In the genomic region with DNA sequence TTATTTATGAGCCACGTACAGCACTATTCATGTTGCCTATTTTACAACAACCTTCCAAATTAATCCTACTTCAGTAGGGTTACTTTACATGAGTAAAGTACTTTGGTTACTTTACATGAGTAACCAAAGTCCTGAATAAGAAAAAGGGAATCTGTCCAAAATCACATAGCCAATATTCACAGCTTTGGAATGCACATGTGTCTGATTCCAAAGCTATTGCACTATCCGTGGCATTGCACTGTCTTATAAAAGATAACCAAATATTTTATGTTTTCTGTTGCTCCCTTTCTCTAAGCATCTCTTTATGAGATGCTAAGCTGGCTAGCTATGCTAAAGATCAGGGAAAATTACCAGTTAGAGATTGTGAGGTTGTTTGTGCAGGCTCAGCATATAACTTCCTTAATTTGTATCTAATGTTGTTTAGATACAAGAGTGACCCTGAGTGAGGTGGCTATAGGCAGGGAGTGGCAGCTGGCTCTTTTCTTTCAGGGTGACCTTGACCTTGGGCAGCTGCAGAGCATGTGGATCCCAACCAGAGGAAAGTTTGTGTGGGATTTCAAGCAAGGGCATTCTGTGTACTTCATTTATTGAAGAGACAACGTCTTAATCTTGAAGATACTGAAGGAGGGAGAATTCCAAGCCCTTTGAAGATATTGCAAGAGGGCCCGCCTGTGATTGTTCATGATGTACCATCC, we compare ENCODE assay signal across 1 cellular context.
TF ChIP-seq lines count a peak whose summit lies in the region.

No MANE protein-coding gene starts in this region.

TF ChIP-seq in HepG2, 621 proteins besides CTCF, POLR2A, EP300 and RAD21 (continued from another document):
- TF ChIP-seq, protein P1, sequence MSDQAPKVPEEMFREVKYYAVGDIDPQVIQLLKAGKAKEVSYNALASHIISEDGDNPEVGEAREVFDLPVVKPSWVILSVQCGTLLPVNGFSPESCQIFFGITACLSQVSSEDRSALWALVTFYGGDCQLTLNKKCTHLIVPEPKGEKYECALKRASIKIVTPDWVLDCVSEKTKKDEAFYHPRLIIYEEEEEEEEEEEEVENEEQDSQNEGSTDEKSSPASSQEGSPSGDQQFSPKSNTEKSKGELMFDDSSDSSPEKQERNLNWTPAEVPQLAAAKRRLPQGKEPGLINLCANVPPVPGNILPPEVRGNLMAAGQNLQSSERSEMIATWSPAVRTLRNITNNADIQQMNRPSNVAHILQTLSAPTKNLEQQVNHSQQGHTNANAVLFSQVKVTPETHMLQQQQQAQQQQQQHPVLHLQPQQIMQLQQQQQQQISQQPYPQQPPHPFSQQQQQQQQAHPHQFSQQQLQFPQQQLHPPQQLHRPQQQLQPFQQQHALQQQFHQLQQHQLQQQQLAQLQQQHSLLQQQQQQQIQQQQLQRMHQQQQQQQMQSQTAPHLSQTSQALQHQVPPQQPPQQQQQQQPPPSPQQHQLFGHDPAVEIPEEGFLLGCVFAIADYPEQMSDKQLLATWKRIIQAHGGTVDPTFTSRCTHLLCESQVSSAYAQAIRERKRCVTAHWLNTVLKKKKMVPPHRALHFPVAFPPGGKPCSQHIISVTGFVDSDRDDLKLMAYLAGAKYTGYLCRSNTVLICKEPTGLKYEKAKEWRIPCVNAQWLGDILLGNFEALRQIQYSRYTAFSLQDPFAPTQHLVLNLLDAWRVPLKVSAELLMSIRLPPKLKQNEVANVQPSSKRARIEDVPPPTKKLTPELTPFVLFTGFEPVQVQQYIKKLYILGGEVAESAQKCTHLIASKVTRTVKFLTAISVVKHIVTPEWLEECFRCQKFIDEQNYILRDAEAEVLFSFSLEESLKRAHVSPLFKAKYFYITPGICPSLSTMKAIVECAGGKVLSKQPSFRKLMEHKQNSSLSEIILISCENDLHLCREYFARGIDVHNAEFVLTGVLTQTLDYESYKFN (CRISPR knock-in tag; conservative IDR thresholded peaks at IDR 0.05): no peak
- TF ChIP-seq, protein P2, sequence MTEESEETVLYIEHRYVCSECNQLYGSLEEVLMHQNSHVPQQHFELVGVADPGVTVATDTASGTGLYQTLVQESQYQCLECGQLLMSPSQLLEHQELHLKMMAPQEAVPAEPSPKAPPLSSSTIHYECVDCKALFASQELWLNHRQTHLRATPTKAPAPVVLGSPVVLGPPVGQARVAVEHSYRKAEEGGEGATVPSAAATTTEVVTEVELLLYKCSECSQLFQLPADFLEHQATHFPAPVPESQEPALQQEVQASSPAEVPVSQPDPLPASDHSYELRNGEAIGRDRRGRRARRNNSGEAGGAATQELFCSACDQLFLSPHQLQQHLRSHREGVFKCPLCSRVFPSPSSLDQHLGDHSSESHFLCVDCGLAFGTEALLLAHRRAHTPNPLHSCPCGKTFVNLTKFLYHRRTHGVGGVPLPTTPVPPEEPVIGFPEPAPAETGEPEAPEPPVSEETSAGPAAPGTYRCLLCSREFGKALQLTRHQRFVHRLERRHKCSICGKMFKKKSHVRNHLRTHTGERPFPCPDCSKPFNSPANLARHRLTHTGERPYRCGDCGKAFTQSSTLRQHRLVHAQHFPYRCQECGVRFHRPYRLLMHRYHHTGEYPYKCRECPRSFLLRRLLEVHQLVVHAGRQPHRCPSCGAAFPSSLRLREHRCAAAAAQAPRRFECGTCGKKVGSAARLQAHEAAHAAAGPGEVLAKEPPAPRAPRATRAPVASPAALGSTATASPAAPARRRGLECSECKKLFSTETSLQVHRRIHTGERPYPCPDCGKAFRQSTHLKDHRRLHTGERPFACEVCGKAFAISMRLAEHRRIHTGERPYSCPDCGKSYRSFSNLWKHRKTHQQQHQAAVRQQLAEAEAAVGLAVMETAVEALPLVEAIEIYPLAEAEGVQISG (CRISPR knock-in tag; IDR thresholded peaks at IDR 0.05): no peak
- TF ChIP-seq NR1H2 (CRISPR knock-in tag; IDR thresholded peaks at IDR 0.05; ENCODE audit: borderline replicate concordance, low read depth): no peak
- TF ChIP-seq FOSL1 (CRISPR knock-in tag; IDR thresholded peaks at IDR 0.05; ENCODE audit: borderline replicate concordance): no peak
- TF ChIP-seq ISX (CRISPR knock-in tag; conservative IDR thresholded peaks at IDR 0.05): no peak
- TF ChIP-seq KAT7 (CRISPR knock-in tag; IDR thresholded peaks at IDR 0.05; ENCODE audit: borderline replicate concordance): no peak
- TF ChIP-seq ZC3H13 (CRISPR knock-in tag; IDR thresholded peaks at IDR 0.05): no peak
- TF ChIP-seq, protein P3, sequence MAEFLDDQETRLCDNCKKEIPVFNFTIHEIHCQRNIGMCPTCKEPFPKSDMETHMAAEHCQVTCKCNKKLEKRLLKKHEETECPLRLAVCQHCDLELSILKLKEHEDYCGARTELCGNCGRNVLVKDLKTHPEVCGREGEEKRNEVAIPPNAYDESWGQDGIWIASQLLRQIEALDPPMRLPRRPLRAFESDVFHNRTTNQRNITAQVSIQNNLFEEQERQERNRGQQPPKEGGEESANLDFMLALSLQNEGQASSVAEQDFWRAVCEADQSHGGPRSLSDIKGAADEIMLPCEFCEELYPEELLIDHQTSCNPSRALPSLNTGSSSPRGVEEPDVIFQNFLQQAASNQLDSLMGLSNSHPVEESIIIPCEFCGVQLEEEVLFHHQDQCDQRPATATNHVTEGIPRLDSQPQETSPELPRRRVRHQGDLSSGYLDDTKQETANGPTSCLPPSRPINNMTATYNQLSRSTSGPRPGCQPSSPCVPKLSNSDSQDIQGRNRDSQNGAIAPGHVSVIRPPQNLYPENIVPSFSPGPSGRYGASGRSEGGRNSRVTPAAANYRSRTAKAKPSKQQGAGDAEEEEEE (CRISPR knock-in tag; IDR thresholded peaks at IDR 0.05; ENCODE audit: borderline replicate concordance): no peak
- TF ChIP-seq, protein P4, sequence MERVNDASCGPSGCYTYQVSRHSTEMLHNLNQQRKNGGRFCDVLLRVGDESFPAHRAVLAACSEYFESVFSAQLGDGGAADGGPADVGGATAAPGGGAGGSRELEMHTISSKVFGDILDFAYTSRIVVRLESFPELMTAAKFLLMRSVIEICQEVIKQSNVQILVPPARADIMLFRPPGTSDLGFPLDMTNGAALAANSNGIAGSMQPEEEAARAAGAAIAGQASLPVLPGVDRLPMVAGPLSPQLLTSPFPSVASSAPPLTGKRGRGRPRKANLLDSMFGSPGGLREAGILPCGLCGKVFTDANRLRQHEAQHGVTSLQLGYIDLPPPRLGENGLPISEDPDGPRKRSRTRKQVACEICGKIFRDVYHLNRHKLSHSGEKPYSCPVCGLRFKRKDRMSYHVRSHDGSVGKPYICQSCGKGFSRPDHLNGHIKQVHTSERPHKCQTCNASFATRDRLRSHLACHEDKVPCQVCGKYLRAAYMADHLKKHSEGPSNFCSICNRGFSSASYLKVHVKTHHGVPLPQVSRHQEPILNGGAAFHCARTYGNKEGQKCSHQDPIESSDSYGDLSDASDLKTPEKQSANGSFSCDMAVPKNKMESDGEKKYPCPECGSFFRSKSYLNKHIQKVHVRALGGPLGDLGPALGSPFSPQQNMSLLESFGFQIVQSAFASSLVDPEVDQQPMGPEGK (CRISPR knock-in tag; IDR thresholded peaks at IDR 0.05): no peak
- TF ChIP-seq YEATS2 (CRISPR knock-in tag; IDR thresholded peaks at IDR 0.05; ENCODE audit: borderline replicate concordance): no peak
- TF ChIP-seq ZNF615 (CRISPR knock-in tag; IDR thresholded peaks at IDR 0.05; ENCODE audit: borderline replicate concordance): no peak
- TF ChIP-seq ZIK1 (CRISPR knock-in tag; IDR thresholded peaks at IDR 0.05; ENCODE audit: borderline replicate concordance, low read depth): no peak
- TF ChIP-seq, protein P5, sequence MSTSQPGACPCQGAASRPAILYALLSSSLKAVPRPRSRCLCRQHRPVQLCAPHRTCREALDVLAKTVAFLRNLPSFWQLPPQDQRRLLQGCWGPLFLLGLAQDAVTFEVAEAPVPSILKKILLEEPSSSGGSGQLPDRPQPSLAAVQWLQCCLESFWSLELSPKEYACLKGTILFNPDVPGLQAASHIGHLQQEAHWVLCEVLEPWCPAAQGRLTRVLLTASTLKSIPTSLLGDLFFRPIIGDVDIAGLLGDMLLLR (CRISPR knock-in tag; IDR thresholded peaks at IDR 0.05): no peak
